In the genomic region with DNA sequence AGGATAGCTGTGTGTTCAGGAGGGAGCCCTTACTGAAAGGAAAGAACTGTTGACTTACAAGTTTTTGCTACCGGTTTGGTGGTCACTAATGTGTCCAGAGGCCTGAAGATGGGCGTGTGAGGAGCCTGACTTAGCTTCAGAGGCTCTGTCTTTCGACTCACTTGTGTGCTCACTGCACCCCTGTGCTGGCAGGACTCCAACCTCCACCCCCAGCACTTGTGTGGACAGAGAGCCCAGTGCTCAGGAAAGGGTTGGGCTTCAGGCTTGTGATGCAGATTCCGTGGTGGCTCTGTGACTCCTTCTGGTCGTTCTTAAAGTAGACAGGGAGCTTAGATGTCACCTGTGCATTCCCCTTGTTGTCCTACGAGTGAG, we compare ENCODE assay signal across 11 cellular contexts.
A peak's percentile ranks its signal among the peaks of the same experiment; 100 is the strongest.
DNase-seq lines count a peak whose midpoint lies in the region; ATAC-seq and TF ChIP-seq lines count a peak whose summit lies in the region.
"Had no signal": no experiment of that assay in that cellular context is flagged by ENCODE, and none has a peak within 500 bp of the region (broad histone marks: within the 10 kb centered on the region; RNA-seq: fewer than 3 reads in every experiment).

No MANE protein-coding gene starts in this region.

- peaks cover 5% of the 10 kb centered on the region for H3K36me3 Mint-ChIP-seq in activated T-helper 2 cell treated with anti-CD3 and anti-CD28 coated beads, Interferon-gamma antibody, Interleukin-2, Interleukin-4, amounts not matched to agents 10 μg/mL and 5 μg/mL and 100 μg/mL, durations not matched to agents 14 hours and 24 hours and 36 hours (ENCODE audit: low read depth)

- H3K4me3 ChIP-seq in coronary artery (no peak overlapping the region), left lung (no peak overlapping the region), upper lobe of right lung (no peak overlapping the region)

- peaks cover 0 to 34% of the 10 kb centered on the region in 2 donors for H3K36me3 ChIP-seq in left lung
- peaks cover 19% of the 10 kb centered on the region for H3K36me3 ChIP-seq in upper lobe of right lung

- H3K4me1 ChIP-seq in left lung = peaks cover 0 to 38% of the 10 kb centered on the region in 2 donors
- H3K4me1 ChIP-seq in upper lobe of right lung = peaks cover 23% of the 10 kb centered on the region

- H3K4me1 Mint-ChIP-seq in activated T-helper 2 cell treated with anti-CD3 and anti-CD28 coated beads, Interferon-gamma antibody, Interleukin-2, Interleukin-4, amounts not matched to agents 10 μg/mL and 5 μg/mL and 100 μg/mL, durations not matched to agents 14 hours and 24 hours and 36 hours (ENCODE audit: low read depth) = peaks cover 8% of the 10 kb centered on the region

- H3K4me3 Mint-ChIP-seq in activated T-helper 2 cell treated with anti-CD3 and anti-CD28 coated beads, Interferon-gamma antibody, Interleukin-2, Interleukin-4, amounts not matched to agents 10 μg/mL and 5 μg/mL and 100 μg/mL, durations not matched to agents 14 hours and 24 hours and 36 hours (ENCODE audit: low read depth) = no peak overlapping the region
- H3K4me3 Mint-ChIP-seq: activated T-cell treated with anti-CD3 and anti-CD28 coated beads, Interleukin-2, amount 50 U/mL, for 4 hours; naive thymus-derived CD8-positive, alpha-beta T cell had no signal

- no peak overlapping the region for H3K27ac Mint-ChIP-seq in activated T-helper 2 cell treated with anti-CD3 and anti-CD28 coated beads, Interferon-gamma antibody, Interleukin-2, Interleukin-4, amounts not matched to agents 10 μg/mL and 5 μg/mL and 100 μg/mL, durations not matched to agents 14 hours and 24 hours and 36 hours

- TF ChIP-seq CTCF in coronary artery (IDR thresholded peaks at IDR 0.05) (no peak), left lung (IDR thresholded peaks at IDR 0.05) (no peak), upper lobe of right lung (IDR thresholded peaks at IDR 0.05) (no peak)

- intact Hi-C loops in left lung (cut with DNase I) = loop anchor here in 1 of 2 donors (10.0 kb wide), 1 partner anchor 132 kb away; no protein-coding TSS in a partner anchor
- intact Hi-C loops in upper lobe of right lung (cut with DNase I) = no loop called here
- intact Hi-C loops in activated T-helper 2 cell treated with anti-CD3 and anti-CD28 coated beads, Interferon-gamma antibody, Interleukin-2, Interleukin-4, amounts not matched to agents 10 μg/mL and 5 μg/mL and 100 μg/mL, durations not matched to agents 14 hours and 24 hours and 36 hours (cut with micrococcal nuclease) = no loop called here

- H3K9me3 ChIP-seq in left lung (no peaks in the 10 kb centered on the region), upper lobe of right lung (no peaks in the 10 kb centered on the region)

- ATAC-seq in left lung (peak; percentile 67), upper lobe of right lung (peak; percentile 76)
- ATAC-seq: activated T-cell treated with anti-CD3 and anti-CD28 coated beads, Interleukin-2, amount 50 U/mL, for 4 hours; naive thymus-derived CD8-positive, alpha-beta T cell had no signal

- H3K27me3 ChIP-seq in left lung = no peaks in the 10 kb centered on the region
- H3K27me3 ChIP-seq in upper lobe of right lung = no peaks in the 10 kb centered on the region

- H3K27ac ChIP-seq in coronary artery = peak overlapping the region; percentile 43 to 75
- peak overlapping the region in 1 of 2 donors; percentile 20 for H3K27ac ChIP-seq in left lung
- no peak overlapping the region for H3K27ac ChIP-seq in upper lobe of right lung

- DNase-seq in M059J (ENCODE audit: low read depth) = peak; percentile 35
- DNase-seq in coronary artery (ENCODE audit: low spot score) = no peak
- peak; percentile 50 to 71 for DNase-seq in left lung
- peak; percentile 81 for DNase-seq in upper lobe of right lung
- DNase-seq in activated T-helper 2 cell treated with anti-CD3 and anti-CD28 coated beads, Interferon-gamma antibody, Interleukin-2, Interleukin-4, amounts not matched to agents 10 μg/mL and 5 μg/mL and 100 μg/mL, durations not matched to agents 14 hours and 24 hours and 36 hours (ENCODE audit: low spot score) = no peak
- no peak for DNase-seq in stimulated activated CD4-positive, alpha-beta T cell treated with anti-CD3 and anti-CD28 coated beads, Interleukin-12 subunit alpha, Interleukin-12 subunit beta, amount 100 ng/mL, for 4 hours
- DNase-seq in NCI-H187 (lab: John Stamatoyannopoulos, UW) = no peak
- DNase-seq: activated T-cell treated with anti-CD3 and anti-CD28 coated beads, Interleukin-2, amount 50 U/mL, for 4 hours; hippocampal formation; naive thymus-derived CD8-positive, alpha-beta T cell; stimulated activated CD4-positive, alpha-beta T cell treated with anti-CD3 and anti-CD28 coated beads, Interleukin-2, amount 100 ng/mL, for 24 hours had no signal

- no peaks in the 10 kb centered on the region for H3K27me3 Mint-ChIP-seq in activated T-helper 2 cell treated with anti-CD3 and anti-CD28 coated beads, Interferon-gamma antibody, Interleukin-2, Interleukin-4, amounts not matched to agents 10 μg/mL and 5 μg/mL and 100 μg/mL, durations not matched to agents 14 hours and 24 hours and 36 hours (ENCODE audit: low read depth)
- H3K27me3 Mint-ChIP-seq: naive thymus-derived CD8-positive, alpha-beta T cell had no signal

- H3K9me3 Mint-ChIP-seq in activated T-helper 2 cell treated with anti-CD3 and anti-CD28 coated beads, Interferon-gamma antibody, Interleukin-2, Interleukin-4, amounts not matched to agents 10 μg/mL and 5 μg/mL and 100 μg/mL, durations not matched to agents 14 hours and 24 hours and 36 hours = no peaks in the 10 kb centered on the region
- H3K9me3 Mint-ChIP-seq: activated T-cell treated with anti-CD3 and anti-CD28 coated beads, Interleukin-2, amount 50 U/mL, for 4 hours; naive thymus-derived CD8-positive, alpha-beta T cell had no signal

Comparison
In these comparisons a context has a peak if more than half of its experiments do, and no peak if none do; other contexts are left out.
1. DNase-seq: peak in M059J (single experiment), left lung (2 of 2) and upper lobe of right lung (single experiment); none in coronary artery (single experiment), activated T-helper 2 cell treated with anti-CD3 and anti-CD28 coated beads, Interferon-gamma antibody, Interleukin-2, Interleukin-4, amounts not matched to agents 10 μg/mL and 5 μg/mL and 100 μg/mL, durations not matched to agents 14 hours and 24 hours and 36 hours (single experiment), stimulated activated CD4-positive, alpha-beta T cell treated with anti-CD3 and anti-CD28 coated beads, Interleukin-12 subunit alpha, Interleukin-12 subunit beta, amount 100 ng/mL, for 4 hours (single experiment) and NCI-H187 (0 of 2).